Comparison of ENCODE assay signal across 8 cellular contexts in genomic region chr3:134211797-134212196, GRCh38. TPM values are rescaled to one million over a fixed set of nuclear protein-coding genes. Genes with fewer than 3 reads are reported as not detected.
DNase-seq lines count a peak whose midpoint lies in the region; ATAC-seq and TF ChIP-seq lines count a peak whose summit lies in the region.

No MANE protein-coding gene starts in this region.

- no peaks in the 10 kb centered on the region for H3K9me3 ChIP-seq in body of pancreas

- in situ Hi-C loops in GM13976 (cut with MboI; ENCODE audit: low sequenced_read_pairs, unreplicated experiment), result loop anchor here (10.0 kb wide), 2 partner anchors 93 to 263 kb away; no protein-coding TSS in a partner anchor

- H3K27me3 ChIP-seq in body of pancreas, result no peaks in the 10 kb centered on the region

- TF ChIP-seq CTCF in GM13976 (IDR thresholded peaks at IDR 0.05; ENCODE audit: borderline replicate concordance, control extremely low read depth, extremely low read depth, insufficient read depth, missing control alignments) (peak; percentile 49), body of pancreas (IDR thresholded peaks at IDR 0.05) (peak in 5 of 7 experiments; percentile 30 to 47 (median 33))

- peak; percentile 83 for ATAC-seq in HG02981 (IDR thresholded peaks at IDR 0.05; ENCODE audit: unreplicated experiment)
- ATAC-seq in body of pancreas, result peak; percentile 45
- ATAC-seq in HG03571 (IDR thresholded peaks at IDR 0.05; ENCODE audit: unreplicated experiment), result no peak

- TF ChIP-seq POLR2A in body of pancreas (IDR thresholded peaks at IDR 0.05), result no peak

- intact Hi-C loops in body of pancreas (cut with DNase I), result loop anchor here (10.0 kb wide), 2 partner anchors 93 to 263 kb away; no protein-coding TSS in a partner anchor

- H3K4me3 ChIP-seq in body of pancreas, result no peak overlapping the region

- no peaks in the 10 kb centered on the region for H3K36me3 ChIP-seq in body of pancreas (replicated peaks in 1 of 2; ENCODE audit: insufficient read depth in 1 of 2, low read depth in 2 of 2)

- DNase-seq in AG08395 (ENCODE audit: low spot score) (peak; percentile 54), GM13976 (ENCODE audit: low spot score) (peak; percentile 23), NCI-H2227 (lab: John Stamatoyannopoulos, UW; ENCODE audit: unreplicated experiment) (peak; percentile 34), body of pancreas (peak in 2 of 4 donors; percentile 27 to 33), left kidney (ENCODE audit: low read depth, low spot score) (peak; percentile 53), NCI-H345 (lab: John Stamatoyannopoulos, UW) (no peak)

- no peak overlapping the region for H3K27ac ChIP-seq in body of pancreas

- no peaks in the 10 kb centered on the region for H3K4me1 ChIP-seq in body of pancreas

- WGBS in body of pancreas, 2 donors, result 21 to 35% methylated on average over 2 of the region's 2 CpGs

RNA-seq across cellular contexts. Expression of gene RYK, which starts 38.9 kb away (rescaled TPM):
- total RNA-seq in body of pancreas, result 10 to 100 TPM; 36.1 to 43.2 TPM
